Comparison of ENCODE assay signal across 4 cellular contexts in the genomic region with DNA sequence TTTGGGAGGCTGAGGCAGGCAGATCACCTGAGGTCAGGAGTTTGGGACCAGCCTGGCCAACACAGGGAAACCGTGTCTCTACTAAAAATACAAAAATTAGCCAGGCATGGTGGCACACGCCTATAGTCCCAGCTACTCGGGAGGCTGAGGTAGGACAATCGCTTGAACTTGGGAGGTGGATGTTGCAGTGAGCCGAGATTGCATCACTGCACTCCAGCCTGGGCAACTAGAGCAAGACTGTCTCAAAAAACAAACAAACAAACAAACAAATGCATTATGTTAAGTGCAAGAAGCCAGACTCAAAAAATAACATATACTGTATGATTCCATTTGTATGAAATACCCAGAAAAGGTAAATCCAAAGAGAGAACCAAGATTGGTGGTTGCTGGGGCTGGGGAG.
TF ChIP-seq lines count a peak whose summit lies in the region.
"Not testable (repeated sequence)": the region's sequence is repeated elsewhere in the genome, so short reads cannot be mapped to it uniquely, and the experiment has no call there.

No MANE protein-coding gene starts in this region.

TF ChIP-seq in HEK293, 187 proteins besides CTCF, POLR2A, EP300 and RAD21:
- TF ChIP-seq ZNF610 (tag by site-specific recombination; IDR thresholded peaks at IDR 0.05; ENCODE audit: borderline replicate concordance), result 0 out of 2 replicates have a peak, but pooled peaks have one; percentile 40

TF ChIP-seq in WTC11, 78 proteins besides CTCF, POLR2A, EP300 and RAD21:
- TF ChIP-seq GABPB1 (CRISPR knock-in tag; IDR thresholded peaks at IDR 0.05), result peak; percentile 16; the same call in 1 of the 2 replicates

TF ChIP-seq in K562, 482 proteins besides CTCF, POLR2A, EP300 and RAD21:
- TF ChIP-seq CEBPB (tag; IDR thresholded peaks at IDR 0.05), result peak; percentile 37; the same call in 1 of the 2 replicates
- TF ChIP-seq, protein P1, sequence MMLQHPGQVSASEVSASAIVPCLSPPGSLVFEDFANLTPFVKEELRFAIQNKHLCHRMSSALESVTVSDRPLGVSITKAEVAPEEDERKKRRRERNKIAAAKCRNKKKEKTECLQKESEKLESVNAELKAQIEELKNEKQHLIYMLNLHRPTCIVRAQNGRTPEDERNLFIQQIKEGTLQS (IDR thresholded peaks at IDR 0.05), result peak; percentile 25
- TF ChIP-seq, protein P1 (CRISPR knock-in tag; conservative IDR thresholded peaks at IDR 0.05), result not testable (repeated sequence)

TF ChIP-seq in HepG2, 621 proteins besides CTCF, POLR2A, EP300 and RAD21:
- TF ChIP-seq, protein P2, sequence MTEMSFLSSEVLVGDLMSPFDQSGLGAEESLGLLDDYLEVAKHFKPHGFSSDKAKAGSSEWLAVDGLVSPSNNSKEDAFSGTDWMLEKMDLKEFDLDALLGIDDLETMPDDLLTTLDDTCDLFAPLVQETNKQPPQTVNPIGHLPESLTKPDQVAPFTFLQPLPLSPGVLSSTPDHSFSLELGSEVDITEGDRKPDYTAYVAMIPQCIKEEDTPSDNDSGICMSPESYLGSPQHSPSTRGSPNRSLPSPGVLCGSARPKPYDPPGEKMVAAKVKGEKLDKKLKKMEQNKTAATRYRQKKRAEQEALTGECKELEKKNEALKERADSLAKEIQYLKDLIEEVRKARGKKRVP (CRISPR knock-in tag; IDR thresholded peaks at IDR 0.05), result peak in 1 of 2 experiments; percentile 59; a peak in 1 of 4 replicates
- peak; percentile 46; the same call in 1 of the 2 replicates for TF ChIP-seq CEBPB (IDR thresholded peaks at IDR 0.05; ENCODE audit: borderline replicate concordance, low read depth, low read length)
- TF ChIP-seq CEBPG (CRISPR knock-in tag; IDR thresholded peaks at IDR 0.05), result peak; percentile 61
